ENCODE assay signal across 25 cellular contexts in the genomic region with DNA sequence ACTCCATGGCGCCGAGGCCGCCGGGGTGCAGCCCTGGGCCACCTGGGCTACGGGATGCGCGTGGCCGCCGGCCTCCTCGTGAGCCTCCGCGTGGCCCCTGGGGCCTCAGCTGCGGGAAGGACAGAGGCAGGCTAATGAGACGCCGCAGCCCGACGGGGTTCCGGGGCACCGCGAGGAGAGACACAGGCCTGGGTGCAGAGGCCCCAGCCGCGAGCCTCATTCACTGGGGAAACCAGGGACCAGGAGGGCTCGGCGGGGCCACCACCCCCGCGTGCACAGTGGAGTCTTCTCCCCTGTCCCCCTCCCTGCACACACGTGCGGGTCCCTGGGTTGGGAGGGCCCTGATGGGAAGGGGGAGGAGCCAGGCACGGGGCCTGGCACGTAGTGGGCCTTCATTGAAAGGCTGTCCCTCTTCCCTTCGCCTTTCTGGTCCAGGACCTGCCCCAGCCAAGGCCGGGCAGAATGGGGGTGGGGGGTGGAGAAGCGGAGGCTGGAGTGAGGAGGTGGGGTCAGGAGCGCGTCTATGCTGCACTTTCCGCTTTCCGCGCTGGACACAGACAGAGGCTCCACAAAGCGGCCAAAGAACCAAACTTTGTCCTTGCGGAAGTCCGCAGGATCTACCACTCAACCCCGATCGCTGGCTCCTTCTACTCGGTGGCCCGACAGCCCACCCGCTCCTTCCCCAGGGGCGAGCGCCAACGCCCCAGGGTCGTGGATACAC. TPM values are rescaled to one million over a fixed set of nuclear protein-coding genes. Genes with fewer than 3 reads are reported as not detected.
DNase-seq lines count a peak whose midpoint lies in the region; TF ChIP-seq lines count a peak whose summit lies in the region.
"Had no signal": no experiment of that assay in that cellular context is flagged by ENCODE, and none has a peak within 500 bp of the region (broad histone marks: within the 10 kb centered on the region; RNA-seq: fewer than 3 reads in every experiment).

No MANE protein-coding gene starts in this region.

- peaks cover 7% of the 10 kb centered on the region for H3F3A ChIP-seq in neural progenitor cell (ENCODE audit: low read depth)

- no peaks in the 10 kb centered on the region for H4K20me1 ChIP-seq in neural progenitor cell (ENCODE audit: low read depth)

- H3K4me3 ChIP-seq in adipocyte (ENCODE audit: low read length), result no peak overlapping the region
- H3K4me3 ChIP-seq in iPS-18c (ENCODE audit: insufficient read depth, low read depth, low read length), result peak overlapping the region; percentile 31; the same call in 1 of the 2 replicates
- peak overlapping the region; percentile 41 for H3K4me3 ChIP-seq in neural progenitor cell

- H3K4me3 Mint-ChIP-seq in neural progenitor cell (peak overlapping the region; percentile 52), immature natural killer cell (no peak overlapping the region)
- H3K4me3 Mint-ChIP-seq: activated B cell treated with CpG ODN at 0.5 μM for 24 hours; activated CD4-positive, alpha-beta memory T cell treated with anti-CD3 and anti-CD28 coated beads for 36 hours; activated naive CD4-positive, alpha-beta T cell treated with anti-CD3 and anti-CD28 coated beads for 36 hours; IgD-negative memory B cell had no signal

- peak; percentile 52 for DNase-seq in ELF-1 (ENCODE audit: low read depth, low spot score)
- peak; percentile 7 for DNase-seq in adipocyte (ENCODE audit: low read depth)
- DNase-seq in neural progenitor cell (ENCODE audit: low spot score), result no peak
- DNase-seq in immature natural killer cell, result no peak
- no peak for DNase-seq in central memory CD4-positive, alpha-beta T cell
- DNase-seq in MV-4-11 (lab: John Stamatoyannopoulos, UW), result no peak
- no peak for DNase-seq in NCI-H1092 treated with DMSO at 0.1 percent for 48 hours (lab: John Stamatoyannopoulos, UW)
- DNase-seq: activated B cell treated with CpG ODN at 0.5 μM for 24 hours; activated CD4-positive, alpha-beta memory T cell treated with anti-CD3 and anti-CD28 coated beads for 36 hours; activated naive CD4-positive, alpha-beta T cell treated with anti-CD3 and anti-CD28 coated beads for 36 hours; anterior cingulate cortex; GF-D8; left ventricle myocardium superior; NCI-H1436 treated with DMSO at 0.1 percent for 48 hours; NCI-H774; SHP77 treated with DMSO at 0.1 percent for 48 hours; stimulated activated CD4-positive, alpha-beta T cell treated with anti-CD3 and anti-CD28 coated beads, Interleukin-4, amount 100 ng/mL, for 24 hours had no signal

- H3K27ac Mint-ChIP-seq in neural progenitor cell (no peak overlapping the region), immature natural killer cell (no peak overlapping the region)
- H3K27ac Mint-ChIP-seq: activated B cell treated with CpG ODN at 0.5 μM for 24 hours; activated CD4-positive, alpha-beta memory T cell treated with anti-CD3 and anti-CD28 coated beads for 36 hours; activated naive CD4-positive, alpha-beta T cell treated with anti-CD3 and anti-CD28 coated beads for 36 hours; CD14-positive monocyte had no signal

- peaks cover 53% of the 10 kb centered on the region for H3K27me3 ChIP-seq in adipocyte (replicated peaks; ENCODE audit: control insufficient read depth, insufficient read depth, low read length)
- peaks cover 76% of the 10 kb centered on the region for H3K27me3 ChIP-seq in neural progenitor cell
- H3K27me3 ChIP-seq: vagina had no signal

- H3K27ac ChIP-seq in neural progenitor cell, result no peak overlapping the region

- H2AFZ ChIP-seq in neural progenitor cell (replicated peaks), result peak overlapping the region; percentile 19

- H3K4me2 ChIP-seq in neural progenitor cell, result peak overlapping the region; percentile 39

- H3K36me3 Mint-ChIP-seq in neural progenitor cell (no peaks in the 10 kb centered on the region), immature natural killer cell (peaks cover 0 to 3% (median 0%) of the 10 kb centered on the region in 3 donors)
- H3K36me3 Mint-ChIP-seq: activated CD4-positive, alpha-beta memory T cell treated with anti-CD3 and anti-CD28 coated beads for 36 hours; CD14-positive monocyte; IgD-negative memory B cell had no signal

- TF ChIP-seq CTCF in neural progenitor cell (IDR thresholded peaks at IDR 0.05), result no peak

- H3K36me3 ChIP-seq in adipocyte (ENCODE audit: control insufficient read depth, insufficient read depth, low read length, severe bottlenecking) (no peaks in the 10 kb centered on the region), neural progenitor cell (no peaks in the 10 kb centered on the region)
- H3K36me3 ChIP-seq: vagina had no signal

- no peaks in the 10 kb centered on the region for H3K9me3 ChIP-seq in adipocyte (ENCODE audit: control insufficient read depth, low read length)
- H3K9me3 ChIP-seq in iPS-18c (ENCODE audit: control insufficient read depth, insufficient read depth, low read length), result no peaks in the 10 kb centered on the region
- no peaks in the 10 kb centered on the region for H3K9me3 ChIP-seq in neural progenitor cell (ENCODE audit: low read depth)
- H3K9me3 ChIP-seq: vagina had no signal

- no peaks in the 10 kb centered on the region for H3K79me2 ChIP-seq in neural progenitor cell (ENCODE audit: low read depth)

- H3K4me1 ChIP-seq in adipocyte (ENCODE audit: control insufficient read depth, insufficient read depth, low read length) (peaks cover 7% of the 10 kb centered on the region), neural progenitor cell (peaks cover 8% of the 10 kb centered on the region)

- no peak overlapping the region for H3K9ac ChIP-seq in adipocyte (ENCODE audit: low read length)
- no peak overlapping the region for H3K9ac ChIP-seq in neural progenitor cell

- H3K27me3 Mint-ChIP-seq in neural progenitor cell (ENCODE audit: insufficient read depth, low read depth), result peaks cover 72% of the 10 kb centered on the region
- H3K27me3 Mint-ChIP-seq in immature natural killer cell (ENCODE audit: low read depth in 3 of 3), result peaks cover 1 to 9% (median 7%) of the 10 kb centered on the region in 3 donors

- peaks cover 8% of the 10 kb centered on the region for H3K4me1 Mint-ChIP-seq in neural progenitor cell
- H3K4me1 Mint-ChIP-seq in immature natural killer cell, result no peaks in the 10 kb centered on the region

- peaks cover 3% of the 10 kb centered on the region for H3K9me3 Mint-ChIP-seq in neural progenitor cell
- H3K9me3 Mint-ChIP-seq in immature natural killer cell, result no peaks in the 10 kb centered on the region
- H3K9me3 Mint-ChIP-seq: activated CD4-positive, alpha-beta memory T cell treated with anti-CD3 and anti-CD28 coated beads for 36 hours; activated naive CD4-positive, alpha-beta T cell treated with anti-CD3 and anti-CD28 coated beads for 36 hours; IgD-negative memory B cell had no signal

RNA-seq across cellular contexts. Expression of gene ALPP, which starts 9.1 kb away (rescaled TPM):
- not detected in 2 replicates for total RNA-seq in neural progenitor cell (ENCODE audit: low replicate concordance)
- polyA plus RNA-seq in immature natural killer cell, result not detected
- total RNA-seq: activated CD4-positive, alpha-beta memory T cell treated with anti-CD3 and anti-CD28 coated beads for 36 hours; activated naive CD4-positive, alpha-beta T cell treated with anti-CD3 and anti-CD28 coated beads for 36 hours; cerebellum; left ventricle myocardium superior; skeletal muscle tissue; T-helper 2 cell treated with Interferon-gamma antibody and Interleukin-4, amounts not matched to agents 100 ng/mL and 5 ng/mL, for 36 hours; vagina had no signal
- polyA plus RNA-seq: CD14-positive monocyte, IgD-negative memory B cell had no signal

RNA-seq across cellular contexts. Expression of gene ALPG, which starts 19.0 kb away (rescaled TPM):
- not detected in 2 replicates for total RNA-seq in neural progenitor cell (ENCODE audit: low replicate concordance)
- polyA plus RNA-seq in immature natural killer cell, result not detected
- total RNA-seq: activated B cell treated with CpG ODN at 0.5 μM for 24 hours; activated CD4-positive, alpha-beta memory T cell treated with anti-CD3 and anti-CD28 coated beads for 36 hours; activated naive CD4-positive, alpha-beta T cell treated with anti-CD3 and anti-CD28 coated beads for 36 hours; cerebellum; left ventricle myocardium superior; MCF 10A; skeletal muscle tissue; T-helper 2 cell treated with Interferon-gamma antibody and Interleukin-4, amounts not matched to agents 100 ng/mL and 5 ng/mL, for 36 hours; vagina had no signal
- polyA plus RNA-seq: CD14-positive monocyte, IgD-negative memory B cell had no signal

Comparison
In these comparisons a context has a peak if more than half of its experiments do, and no peak if none do; other contexts are left out.
1. DNase-seq: peak in ELF-1 (single experiment) and adipocyte (single experiment); none in neural progenitor cell (single experiment), immature natural killer cell (0 of 3), central memory CD4-positive, alpha-beta T cell (single experiment), MV-4-11 (single experiment) and NCI-H1092 treated with DMSO at 0.1 percent for 48 hours (single experiment).